Comparison of ENCODE assay signal across 15 cellular contexts in genomic region chr14:54344445-54344844, GRCh38. TPM values are rescaled to one million over a fixed set of nuclear protein-coding genes. Genes with fewer than 3 reads are reported as not detected.
A peak's percentile ranks its signal among the peaks of the same experiment; 100 is the strongest.
DNase-seq lines count a peak whose midpoint lies in the region; ATAC-seq, FAIRE-seq and TF ChIP-seq lines count a peak whose summit lies in the region.
"Had no signal": no experiment of that assay in that cellular context is flagged by ENCODE, and none has a peak within 500 bp of the region (broad histone marks: within the 10 kb centered on the region; RNA-seq: fewer than 3 reads in every experiment).

No MANE protein-coding gene starts in this region.

- peak; percentile 62 for ATAC-seq in HG02884 (IDR thresholded peaks at IDR 0.05; ENCODE audit: unreplicated experiment)
- no peak for ATAC-seq in activated CD4-positive, CD25-positive, alpha-beta regulatory T cell treated with anti-CD3 and anti-CD28 coated beads, Interleukin-2, amount 50 U/mL, for 24 hours
- no peak for ATAC-seq in HG03196 (IDR thresholded peaks at IDR 0.05; ENCODE audit: unreplicated experiment)
- ATAC-seq in T-cell (replicated peaks in 1 of 4): no peak
- ATAC-seq: GM12878 had no signal

- no peaks in the 10 kb centered on the region for H4K20me1 ChIP-seq in neural progenitor cell (ENCODE audit: low read depth)

- CTCF ChIA-PET in T-cell (lab: Charles Lee): interaction anchor here in 1 of 2 donors (0.6 kb wide), 1 partner anchor 169 kb away, joined by 3 read pairs; no protein-coding TSS in a partner anchor

- peak; percentile 93 for FAIRE-seq in G401.6 (lab: Jason Lieb, UNC)

- no peak overlapping the region for H3K9ac ChIP-seq in neural progenitor cell
- H3K9ac ChIP-seq: SK-N-SH had no signal

- POLR2A ChIA-PET in T-cell (lab: Charles Lee): no interaction called here

- H3K36me3 Mint-ChIP-seq in neural progenitor cell (no peaks in the 10 kb centered on the region), T-cell (no peaks in the 10 kb centered on the region)
- H3K36me3 Mint-ChIP-seq: activated naive CD8-positive, alpha-beta T cell treated with anti-CD3 and anti-CD28 coated beads, Interleukin-2, amount 10 ng/mL, durations not matched to agents 7 days and 5 days had no signal

- H3K27me3 ChIP-seq in neural progenitor cell (no peaks in the 10 kb centered on the region), HAP-1 (ENCODE audit: low read depth) (no peaks in the 10 kb centered on the region)
- H3K27me3 ChIP-seq: tibial nerve had no signal

- H3K9me3 ChIP-seq in neural progenitor cell (ENCODE audit: low read depth): no peaks in the 10 kb centered on the region
- no peaks in the 10 kb centered on the region for H3K9me3 ChIP-seq in HAP-1
- H3K9me3 ChIP-seq: SK-N-SH, tibial nerve had no signal

- peaks cover 37% of the 10 kb centered on the region for H3K4me1 Mint-ChIP-seq in neural progenitor cell
- H3K4me1 Mint-ChIP-seq in T-cell: peaks cover 0 to 2% (median 0%) of the 10 kb centered on the region in 3 donors
- H3K4me1 Mint-ChIP-seq: activated naive CD8-positive, alpha-beta T cell treated with anti-CD3 and anti-CD28 coated beads, Interleukin-2, amount 10 ng/mL, durations not matched to agents 7 days and 5 days had no signal

- H3K4me1 ChIP-seq in neural progenitor cell: peaks cover 17% of the 10 kb centered on the region
- H3K4me1 ChIP-seq in HAP-1: no peaks in the 10 kb centered on the region

- TF ChIP-seq CTCF in neural progenitor cell (IDR thresholded peaks at IDR 0.05): no peak

- H3K27ac Mint-ChIP-seq in neural progenitor cell: peak overlapping the region; percentile 50
- H3K27ac Mint-ChIP-seq in T-cell: no peak overlapping the region
- H3K27ac Mint-ChIP-seq: activated naive CD8-positive, alpha-beta T cell treated with anti-CD3 and anti-CD28 coated beads, Interleukin-2, amount 10 ng/mL, durations not matched to agents 7 days and 5 days had no signal

- H3K36me3 ChIP-seq in neural progenitor cell (no peaks in the 10 kb centered on the region), HAP-1 (replicated peaks) (no peaks in the 10 kb centered on the region)
- H3K36me3 ChIP-seq: tibial nerve had no signal

- H3K27me3 Mint-ChIP-seq in neural progenitor cell (ENCODE audit: insufficient read depth, low read depth) (no peaks in the 10 kb centered on the region), T-cell (peaks cover 4 to 12% of the 10 kb centered on the region in 2 donors)
- H3K27me3 Mint-ChIP-seq: progenitor cell of endocrine pancreas had no signal

- H3K4me3 Mint-ChIP-seq in neural progenitor cell: no peak overlapping the region
- H3K4me3 Mint-ChIP-seq in T-cell: no peak overlapping the region
- H3K4me3 Mint-ChIP-seq: activated naive CD8-positive, alpha-beta T cell treated with anti-CD3 and anti-CD28 coated beads, Interleukin-2, amount 10 ng/mL, durations not matched to agents 7 days and 5 days had no signal

- in situ Hi-C loops in HAP-1 (cut with MboI; ENCODE audit: low sequenced_read_pairs): loop anchor here (25.0 kb wide), 2 partner anchors 807 to 907 kb away; no protein-coding TSS in a partner anchor

- peaks cover 2% of the 10 kb centered on the region for H3K9me3 Mint-ChIP-seq in neural progenitor cell
- H3K9me3 Mint-ChIP-seq in T-cell: no peaks in the 10 kb centered on the region
- H3K9me3 Mint-ChIP-seq: activated naive CD8-positive, alpha-beta T cell treated with anti-CD3 and anti-CD28 coated beads, Interleukin-2, amount 10 ng/mL, durations not matched to agents 7 days and 5 days had no signal

- DNase-seq in UCSD-AML1 (lab: John Stamatoyannopoulos, UW; ENCODE audit: unreplicated experiment) (peak; percentile 62), neural progenitor cell (ENCODE audit: low spot score) (no peak), HAP-1 (ENCODE audit: low spot score in 2 of 2) (no peak), T-cell (no peak)
- DNase-seq: activated naive CD8-positive, alpha-beta T cell treated with anti-CD3 and anti-CD28 coated beads, Interleukin-2, amount 10 ng/mL, durations not matched to agents 7 days and 5 days; MM.1S; stimulated activated CD4-positive, alpha-beta T cell treated with anti-CD3 and anti-CD28 coated beads, Interleukin-15, amount 100 ng/mL, for 24 hours had no signal

- no peak overlapping the region for H3K4me3 ChIP-seq in neural progenitor cell
- no peak overlapping the region for H3K4me3 ChIP-seq in HAP-1
- H3K4me3 ChIP-seq: GM12878, tibial nerve had no signal

- H3K79me2 ChIP-seq in neural progenitor cell (ENCODE audit: low read depth): no peaks in the 10 kb centered on the region

- H3K27ac ChIP-seq in neural progenitor cell: no peak overlapping the region

- H2AFZ ChIP-seq in neural progenitor cell (replicated peaks): no peak overlapping the region

- no peak overlapping the region for H3K4me2 ChIP-seq in neural progenitor cell
- H3K4me2 ChIP-seq: SK-N-SH had no signal

- H3F3A ChIP-seq in neural progenitor cell (ENCODE audit: low read depth): peaks cover 14% of the 10 kb centered on the region

RNA-seq across cellular contexts. Expression of gene CDKN3, which starts 52.4 kb away (rescaled TPM):
- total RNA-seq in neural progenitor cell (ENCODE audit: low replicate concordance) (75.4 and 152 TPM in 2 replicates), T-cell (1 to 10 TPM; 1.2 to 2.7 (median 1.6) TPM)

Comparison
In these comparisons a context has a peak if more than half of its experiments do, and no peak if none do; other contexts are left out.
1. RNA of gene CDKN3, which starts 52.4 kb away (total RNA-seq): 75.4 to 152 TPM in neural progenitor cell; 1.2 to 2.7 TPM in T-cell; every median in the first group is over 10 times any median in the second.